ENCODE assay signal across 8 cellular contexts in the genomic region with DNA sequence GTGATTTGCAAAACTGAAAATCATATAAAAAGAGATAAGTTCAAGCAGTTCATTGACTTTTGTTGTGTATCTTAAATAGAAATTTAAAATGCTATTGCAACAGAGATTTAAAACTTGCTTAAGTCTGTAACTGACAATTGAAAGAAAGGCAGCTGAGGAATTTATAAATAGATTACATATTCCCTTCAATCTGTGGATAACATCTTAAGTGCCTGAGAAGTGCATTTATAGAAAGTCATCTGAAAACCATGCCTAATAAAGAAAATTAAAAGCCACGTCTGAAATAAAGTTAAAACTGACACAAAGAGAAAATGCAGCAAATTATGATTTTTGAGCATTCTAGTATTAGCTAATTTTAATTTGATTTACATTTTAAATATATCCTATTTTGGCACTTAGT.
"Had no signal": no experiment of that assay in that cellular context is flagged by ENCODE, and none has a peak within 500 bp of the region (broad histone marks: within the 10 kb centered on the region; RNA-seq: fewer than 3 reads in every experiment).

No MANE protein-coding gene starts in this region.

- ATAC-seq: HCT116, HepG2 had no signal

- H2AFZ ChIP-seq: GM23248 had no signal

- H3K4me1 ChIP-seq: HAP-1 had no signal

- H3K9me3 ChIP-seq: HAP-1 had no signal

- H3K27ac ChIP-seq: GM23248, HL-60 had no signal

- H3K4me3 ChIP-seq: GM23248, HAP-1 had no signal

- H3K36me3 ChIP-seq: HAP-1 had no signal

- H3K9ac ChIP-seq: GM23248 had no signal

- DNase-seq: GM23248, GOT3, H7, HFFc6 had no signal
